Comparison of ENCODE assay signal across 8 cellular contexts in genomic region chr2:220104871-220105351, GRCh38.
DNase-seq lines count a peak whose midpoint lies in the region; FAIRE-seq and TF ChIP-seq lines count a peak whose summit lies in the region.

No MANE protein-coding gene starts in this region.

- TF ChIP-seq POLR2A in transverse colon (IDR thresholded peaks at IDR 0.05) = no peak

- in situ Hi-C loops in astrocyte of the spinal cord (cut with HindIII; ENCODE audit: low sequenced_read_pairs) = no loop called here
- in situ Hi-C loops in transverse colon (cut with MboI; ENCODE audit: low pct_ligation_motif_present in 1 of 4, low pct_unique_long_range_greater_than_20kb in 1 of 4, low sequenced_read_pairs in 3 of 4) = no loop called here

- H3K9me3 ChIP-seq in transverse colon (no peaks in the 10 kb centered on the region), small intestine (ENCODE audit: control insufficient read depth, low read depth) (no peaks in the 10 kb centered on the region)

- FAIRE-seq in small intestine (lab: Jason Lieb, UNC) = no peak

- DNase-seq in AG09319 (ENCODE audit: extremely low read depth, low read depth) (peak; percentile 70), HS-27A (ENCODE audit: low read depth) (peak; percentile 40), astrocyte of the spinal cord (ENCODE audit: low read depth, low spot score) (peak; percentile 82), left kidney (ENCODE audit: low read depth, low spot score) (peak; percentile 80), transverse colon (no peak), COR-L47 (lab: John Stamatoyannopoulos, UW) (no peak), substantia nigra (lab: John Stamatoyannopoulos, UW) (no peak), small intestine (no peak)

- intact Hi-C loops in transverse colon (cut with DNase I; ENCODE audit: low total_unique reads) = no loop called here

- WGBS in transverse colon (ENCODE audit: low coverage in 1 of 2), 2 donors = 15 to 60% methylated on average over 3 to 7 of the region's 7 CpGs
- 49 to 60% (median 58%) methylated on average over 7 of the region's 7 CpGs for WGBS in small intestine, 3 donors

- H3K4me1 ChIP-seq in transverse colon = no peaks in the 10 kb centered on the region
- H3K4me1 ChIP-seq in small intestine (ENCODE audit: control insufficient read depth in 2 of 2, insufficient read depth in 1 of 2, low read depth in 1 of 2, low read length in 1 of 2) = no peaks in the 10 kb centered on the region

- H3K4me3 ChIP-seq in astrocyte of the spinal cord (ENCODE audit: low read depth, low read length) (no peak overlapping the region), transverse colon (no peak overlapping the region), small intestine (ENCODE audit: low read depth in 1 of 2, low read length in 2 of 2) (no peak overlapping the region)

- no peak for TF ChIP-seq EP300 in transverse colon (IDR thresholded peaks at IDR 0.05; ENCODE audit: low read depth)

- H3K27me3 ChIP-seq in transverse colon = no peaks in the 10 kb centered on the region
- H3K27me3 ChIP-seq in small intestine (ENCODE audit: control insufficient read depth in 2 of 2, insufficient read depth in 2 of 2, low read length in 2 of 2) = no peaks in the 10 kb centered on the region

- H3K27ac ChIP-seq in transverse colon (no peak overlapping the region), substantia nigra (ENCODE audit: low read depth, low read length, poor library complexity, severe bottlenecking) (no peak overlapping the region), small intestine (ENCODE audit: low read depth in 1 of 2, low read length in 1 of 2) (no peak overlapping the region)

- H3K36me3 ChIP-seq in transverse colon (no peaks in the 10 kb centered on the region), small intestine (ENCODE audit: control insufficient read depth in 2 of 2, insufficient read depth in 2 of 2, low read length in 2 of 2) (no peaks in the 10 kb centered on the region)

- TF ChIP-seq CTCF in AG09319 (IDR thresholded peaks at IDR 0.05; ENCODE audit: low read depth, low read length) (peak; percentile 66), astrocyte of the spinal cord (IDR thresholded peaks at IDR 0.05; ENCODE audit: low read depth, low read length) (peak; percentile 52), transverse colon (IDR thresholded peaks at IDR 0.05) (no peak)

Comparison
In these comparisons a context has a peak if more than half of its experiments do, and no peak if none do; other contexts are left out.
1. DNase-seq: peak in AG09319 (single experiment), HS-27A (single experiment), astrocyte of the spinal cord (single experiment) and left kidney (single experiment); none in transverse colon (single experiment), COR-L47 (single experiment), substantia nigra (0 of 49) and small intestine (single experiment).
2. CTCF ChIP-seq: peak in AG09319 (single experiment) and astrocyte of the spinal cord (single experiment); none in transverse colon (0 of 5).